In genomic region chr1:55259906-55260608, GRCh38 we compare ENCODE assay signal across 15 cellular contexts. TPM values are rescaled to one million over a fixed set of nuclear protein-coding genes. Genes with fewer than 3 reads are reported as not detected.
DNase-seq lines count a peak whose midpoint lies in the region; ATAC-seq and TF ChIP-seq lines count a peak whose summit lies in the region.
"Had no signal": no experiment of that assay in that cellular context is flagged by ENCODE, and none has a peak within 500 bp of the region (broad histone marks: within the 10 kb centered on the region; RNA-seq: fewer than 3 reads in every experiment).

No MANE protein-coding gene starts in this region.

- DNase-seq in RPMI8226 = peak; percentile 85
- no peak for DNase-seq in SW480 (ENCODE audit: low spot score)
- DNase-seq in activated T-cell treated with anti-CD3 and anti-CD28 coated beads for 4 hours = no peak
- DNase-seq in SK-N-DZ (ENCODE audit: low spot score) = no peak
- no peak for DNase-seq in ascending aorta (ENCODE audit: low spot score in 2 of 2)
- DNase-seq: activated CD4-positive, alpha-beta T cell treated with anti-CD3 and anti-CD28 coated beads for 48 hours; left ventricle myocardium superior; NCI-H2029; upper lobe of left lung had no signal

- intact Hi-C loops in ascending aorta (cut with DNase I) = no loop called here

- H3K4me1 ChIP-seq in ascending aorta = no peaks in the 10 kb centered on the region
- H3K4me1 ChIP-seq: upper lobe of left lung had no signal

- peak; percentile 64 for ATAC-seq in GM21447 (IDR thresholded peaks at IDR 0.05; ENCODE audit: unreplicated experiment)
- ATAC-seq in HG03103 (IDR thresholded peaks at IDR 0.05; ENCODE audit: low read depth, unreplicated experiment) = peak; percentile 52
- ATAC-seq: activated T-helper 17 cell treated with anti-CD3 and anti-CD28 coated beads, Interleukin-2, amount 50 U/mL, for 72 hours; left ventricle myocardium superior; T-cell had no signal

- no peaks in the 10 kb centered on the region for H3K9me3 ChIP-seq in ascending aorta
- H3K9me3 ChIP-seq: upper lobe of left lung had no signal

- H3K36me3 ChIP-seq in ascending aorta = no peaks in the 10 kb centered on the region
- H3K36me3 ChIP-seq: upper lobe of left lung had no signal

- H3K27ac ChIP-seq in ascending aorta = no peak overlapping the region
- H3K27ac ChIP-seq: KMS-11, upper lobe of left lung had no signal

- H3K27me3 ChIP-seq in ascending aorta = no peaks in the 10 kb centered on the region
- H3K27me3 ChIP-seq: upper lobe of left lung had no signal

- H3K4me3 ChIP-seq in GM08714 (ENCODE audit: low read length) (peak overlapping the region; percentile 4; the same call in 1 of the 2 replicates), ascending aorta (no peak overlapping the region)
- H3K4me3 ChIP-seq: upper lobe of left lung had no signal

- TF ChIP-seq CTCF in ascending aorta (IDR thresholded peaks at IDR 0.05) = no peak

RNA-seq across cellular contexts. Expression of gene USP24, which starts 44.9 kb away (rescaled TPM):
- 12.1 and 15.3 TPM in 2 replicates for polyA plus RNA-seq in SK-N-DZ (2014; cell fraction: cytosol; rRNA removed)
- 20.8 and 31.6 TPM in 2 replicates for polyA plus RNA-seq in SK-N-DZ (2014; cell fraction: nucleus; rRNA removed)
- 11.2 TPM for total RNA-seq in ascending aorta
